In the genomic region with DNA sequence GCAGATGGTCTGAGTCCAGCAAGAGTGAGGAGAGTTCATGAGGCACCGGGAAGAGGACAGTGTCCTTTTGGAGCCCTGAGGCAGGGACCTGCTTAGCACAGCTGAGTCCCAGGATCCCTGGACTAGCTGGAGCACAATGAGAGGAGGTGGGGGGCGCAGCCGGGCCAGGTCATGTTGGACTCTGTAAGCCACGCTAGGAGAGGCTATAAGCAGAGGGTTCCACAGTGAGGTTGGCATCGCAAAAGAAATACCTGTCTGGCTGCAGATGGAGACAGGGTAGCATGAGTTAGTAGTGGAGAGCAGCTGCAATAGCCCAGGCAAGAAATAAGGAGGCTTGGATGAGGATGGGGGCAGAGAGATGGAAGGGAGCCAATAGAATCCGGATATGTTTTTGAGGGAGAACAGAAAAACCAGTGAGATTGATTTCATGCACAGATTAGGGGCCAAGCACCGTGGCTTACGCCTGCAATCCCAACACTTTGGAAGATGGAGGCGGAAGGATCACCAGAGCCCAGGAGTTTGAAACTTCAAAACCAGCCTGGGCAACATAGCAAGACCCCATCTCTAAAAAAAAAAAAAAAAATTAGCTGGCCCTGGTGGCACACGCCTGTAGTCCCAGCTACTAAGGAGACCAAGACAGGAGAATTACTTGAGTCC, we compare ENCODE assay signal across 1 cellular context.
TF ChIP-seq lines count a peak whose summit lies in the region.

No MANE protein-coding gene starts in this region.

TF ChIP-seq in GM12891, 5 proteins besides CTCF, POLR2A, EP300 and RAD21:
- TF ChIP-seq SPI1 (IDR thresholded peaks at IDR 0.05; ENCODE audit: low read depth, low read length) (no peak), POLR2AphosphoS5 (IDR thresholded peaks at IDR 0.05; ENCODE audit: low read depth, low read length) (no peak), TAF1 (IDR thresholded peaks at IDR 0.05; ENCODE audit: low read depth, low read length) (no peak), PAX5 (IDR thresholded peaks at IDR 0.05; ENCODE audit: insufficient read depth, low read length, severe bottlenecking) (no peak), POU2F2 (IDR thresholded peaks at IDR 0.05; ENCODE audit: low read depth, low read length) (no peak)
